ENCODE assay signal across 25 cellular contexts in genomic region chr2:185128331-185128730, GRCh38.
"Had no signal": no experiment of that assay in that cellular context is flagged by ENCODE, and none has a peak within 500 bp of the region (broad histone marks: within the 10 kb centered on the region; RNA-seq: fewer than 3 reads in every experiment).

No MANE protein-coding gene starts in this region.

- H3K27ac ChIP-seq: body of pancreas, cardiac muscle cell, epithelial cell of prostate, heart left ventricle, parathyroid adenoma, testis, vagina, VCaP had no signal

- H3K36me3 ChIP-seq: cardiac muscle cell, heart left ventricle, vagina had no signal

- H3K4me3 ChIP-seq: body of pancreas, cardiac muscle cell, heart left ventricle, testis, vagina had no signal

- H3K27me3 Mint-ChIP-seq: activated CD4-positive, alpha-beta T cell treated with anti-CD3 and anti-CD28 coated beads, Interleukin-2, amount 10 ng/mL, durations not matched to agents 7 days and 5 days; activated naive CD4-positive, alpha-beta T cell treated with anti-CD3 and anti-CD28 coated beads, Interleukin-2, amount 50 U/mL, for 24 hours had no signal

- H3K36me3 Mint-ChIP-seq: activated naive CD4-positive, alpha-beta T cell treated with anti-CD3 and anti-CD28 coated beads, Interleukin-2, amount 50 U/mL, for 24 hours had no signal

- H3K4me1 ChIP-seq: body of pancreas, heart left ventricle, parathyroid adenoma, testis, vagina had no signal

- H3K4me3 Mint-ChIP-seq: activated CD4-positive, alpha-beta T cell treated with anti-CD3 and anti-CD28 coated beads, Interleukin-2, amount 10 ng/mL, durations not matched to agents 7 days and 5 days; activated CD8-positive, alpha-beta T cell treated with anti-CD3 and anti-CD28 coated beads, Interleukin-2, amount 10 ng/mL, durations not matched to agents 7 days and 5 days; activated naive CD4-positive, alpha-beta T cell treated with anti-CD3 and anti-CD28 coated beads, Interleukin-2, amount 50 U/mL, for 24 hours; activated T-helper 1 cell treated with anti-CD3 and anti-CD28 coated beads, Interleukin-12 subunit alpha, Interleukin-12 subunit beta, Interleukin-2, Interleukin-4 antibody, amounts not matched to agents 30 ng/mL and 10 ng/mL and 1 ng/mL, durations not matched to agents 14 hours and 24 hours and 36 hours; endodermal cell; nephron progenitor cell had no signal

- H3K9me3 Mint-ChIP-seq: activated naive CD4-positive, alpha-beta T cell treated with anti-CD3 and anti-CD28 coated beads, Interleukin-2, amount 50 U/mL, for 24 hours; activated T-helper 1 cell treated with anti-CD3 and anti-CD28 coated beads, Interleukin-12 subunit alpha, Interleukin-12 subunit beta, Interleukin-2, Interleukin-4 antibody, amounts not matched to agents 30 ng/mL and 10 ng/mL and 1 ng/mL, durations not matched to agents 14 hours and 24 hours and 36 hours; nephron progenitor cell had no signal

- H3K27ac Mint-ChIP-seq: activated CD4-positive, alpha-beta T cell treated with anti-CD3 and anti-CD28 coated beads, Interleukin-2, amount 10 ng/mL, durations not matched to agents 7 days and 5 days; activated CD8-positive, alpha-beta T cell treated with anti-CD3 and anti-CD28 coated beads, Interleukin-2, amount 10 ng/mL, durations not matched to agents 7 days and 5 days; activated naive CD4-positive, alpha-beta T cell treated with anti-CD3 and anti-CD28 coated beads, Interleukin-2, amount 50 U/mL, for 24 hours; activated T-helper 1 cell treated with anti-CD3 and anti-CD28 coated beads, Interleukin-12 subunit alpha, Interleukin-12 subunit beta, Interleukin-2, Interleukin-4 antibody, amounts not matched to agents 30 ng/mL and 10 ng/mL and 1 ng/mL, durations not matched to agents 14 hours and 24 hours and 36 hours; endodermal cell; nephron progenitor cell had no signal

- H3K9me3 ChIP-seq: body of pancreas, heart left ventricle, testis, vagina had no signal

- H2AFZ ChIP-seq: parathyroid adenoma had no signal

- H3K27me3 ChIP-seq: body of pancreas, cardiac muscle cell, heart left ventricle, testis, vagina had no signal

- H3K4me1 Mint-ChIP-seq: activated CD4-positive, alpha-beta T cell treated with anti-CD3 and anti-CD28 coated beads, Interleukin-2, amount 10 ng/mL, durations not matched to agents 7 days and 5 days; activated naive CD4-positive, alpha-beta T cell treated with anti-CD3 and anti-CD28 coated beads, Interleukin-2, amount 50 U/mL, for 24 hours; endodermal cell; nephron progenitor cell had no signal

- H3K9ac ChIP-seq: parathyroid adenoma had no signal

- DNase-seq: activated CD4-positive, alpha-beta T cell treated with anti-CD3 and anti-CD28 coated beads, Interleukin-2, amount 10 ng/mL, durations not matched to agents 7 days and 5 days; activated CD8-positive, alpha-beta T cell treated with anti-CD3 and anti-CD28 coated beads, Interleukin-2, amount 10 ng/mL, durations not matched to agents 7 days and 5 days; activated gamma-delta T cell; anterior cingulate cortex; body of pancreas; cortex of kidney; endodermal cell; heart left ventricle; left ventricle myocardium superior; mammary epithelial cell; midbrain; nephron progenitor cell; nucleus accumbens; right cardiac atrium; stimulated activated CD4-positive, alpha-beta T cell treated with anti-CD3 and anti-CD28 coated beads, Interleukin-2, amount 100 ng/mL, for 24 hours; stimulated activated naive CD4-positive, alpha-beta T cell; testis; trophoblast cell had no signal
